ENCODE assay signal across 8 cellular contexts in genomic region chr13:50366488-50367174, GRCh38.
DNase-seq lines count a peak whose midpoint lies in the region; ATAC-seq, FAIRE-seq and TF ChIP-seq lines count a peak whose summit lies in the region.

No MANE protein-coding gene starts in this region.

- no peak overlapping the region for H3K9ac ChIP-seq in GM12878 (ENCODE audit: control insufficient read depth, insufficient read depth, low read length)

- no TSS peak for BruUV-seq in GM12878 (replicated peaks; lab: Mats Ljungman, UMichigan)

- peaks cover 6% of the 10 kb centered on the region; the same call in 2 of the 3 replicates for H3K9me3 ChIP-seq in GM12878 (replicated peaks; ENCODE audit: control insufficient read depth, insufficient read depth, low read length)
- no peaks in the 10 kb centered on the region for H3K9me3 ChIP-seq in gastroesophageal sphincter

- H4K20me1 ChIP-seq in GM12878 (ENCODE audit: control insufficient read depth, insufficient read depth), result no peaks in the 10 kb centered on the region

- CTCF ChIA-PET in GM12878 (lab: Yijun Ruan, JAX), result interaction anchor here (1.2 kb wide), 1 partner anchor 434 kb away, joined by 4 read pairs; no protein-coding TSS in a partner anchor

- H3K36me3 ChIP-seq in GM12878 (ENCODE audit: control insufficient read depth in 2 of 2, insufficient read depth in 2 of 2, low read length in 1 of 2), result no peaks in the 10 kb centered on the region
- H3K36me3 ChIP-seq in gastroesophageal sphincter, result no peaks in the 10 kb centered on the region

- SMC1A ChIA-PET in GM12878 (lab: Charles Lee; ENCODE audit: uncharacterized antibody, unreplicated experiment), result interaction anchor here (0.6 to 1.3 kb wide), 3 partner anchors 13 to 434 kb away, joined by 3 read pairs; no protein-coding TSS in a partner anchor

- ATAC-seq in GM21723 (IDR thresholded peaks at IDR 0.05; ENCODE audit: unreplicated experiment), result peak; percentile 65
- peak; percentile 90 for ATAC-seq in GM12878
- ATAC-seq in gastroesophageal sphincter, result no peak
- ATAC-seq in HG02840 (IDR thresholded peaks at IDR 0.05; ENCODE audit: low FRiP score, unreplicated experiment), result no peak

- H3K27me3 ChIP-seq in GM12878 (replicated peaks in 1 of 2; ENCODE audit: control insufficient read depth in 2 of 2, insufficient read depth in 2 of 2, low read length in 1 of 2) (peaks cover 0 to 4% of the 10 kb centered on the region in 2 experiments; a peak in 1 of 4 replicates), gastroesophageal sphincter (no peaks in the 10 kb centered on the region)

- H3K27ac ChIP-seq in GM12878 (ENCODE audit: control insufficient read depth, insufficient read depth), result no peak overlapping the region
- no peak overlapping the region for H3K27ac ChIP-seq in gastroesophageal sphincter

- no peaks in the 10 kb centered on the region for H3K79me2 ChIP-seq in GM12878 (ENCODE audit: control insufficient read depth, insufficient read depth, low read length)

- no peak overlapping the region for H2AFZ ChIP-seq in GM12878 (ENCODE audit: control insufficient read depth, low read depth, low read length)

- no peak overlapping the region for H3K4me3 ChIP-seq in GM12878
- no peak overlapping the region for H3K4me3 ChIP-seq in gastroesophageal sphincter

- H3K4me2 ChIP-seq in GM12878 (ENCODE audit: control insufficient read depth, insufficient read depth), result peak overlapping the region; percentile 24; the same call in 1 of the 2 replicates

- no peak for TF ChIP-seq RAD21 in GM12878 (IDR thresholded peaks at IDR 0.05; ENCODE audit: insufficient read depth, low read depth, low read length)

- RAD21 ChIA-PET in GM12878 (lab: Charles Lee; ENCODE audit: unreplicated experiment), result interaction anchor here (1.9 kb wide), 1 partner anchor 545 kb away, joined by 5 read pairs; no protein-coding TSS in a partner anchor

- TF ChIP-seq POLR2A in GM12878 (IDR thresholded peaks at IDR 0.05; ENCODE audit: low read depth, low read length) (no peak), gastroesophageal sphincter (IDR thresholded peaks at IDR 0.05) (no peak)

- POLR2A ChIA-PET in GM12878 (lab: Charles Lee), result interaction anchor here (0.6 kb wide), 1 partner anchor 9 kb away, joined by 3 read pairs; no protein-coding TSS in a partner anchor

- peak; percentile 49 for FAIRE-seq in GM12878 (lab: Jason Lieb, UNC)

- DNase-seq in NCI-H2196 (lab: John Stamatoyannopoulos, UW; ENCODE audit: unreplicated experiment) (peak; percentile 26), NCI-H2196 treated with DMSO at 0.1 percent for 48 hours (lab: John Stamatoyannopoulos, UW; ENCODE audit: unreplicated experiment) (no peak), MV-4-11 (lab: John Stamatoyannopoulos, UW) (peak; percentile 96), GM12878 (ENCODE audit: low read depth, low spot score) (peak; percentile 79), T1000 (lab: John Stamatoyannopoulos, UW) (no peak)

- intact Hi-C loops in GM12878 (cut with micrococcal nuclease; ENCODE audit: unreplicated experiment), result loop anchor here (2.0 to 5.0 kb wide), 4 partner anchors 122 to 546 kb away; no protein-coding TSS in a partner anchor

- in situ Hi-C loops in GM12878 (cut with MboI), result no loop called here

- TF ChIP-seq CTCF in GM12878 (IDR thresholded peaks at IDR 0.05 in 2 of 3, conservative IDR thresholded peaks at IDR 0.05 in 1 of 3; ENCODE audit: control insufficient read depth in 2 of 3, extremely low read depth in 1 of 3, insufficient read depth in 1 of 3, low read depth in 3 of 3, low read length in 3 of 3), result no peak
- no peak for TF ChIP-seq CTCF in gastroesophageal sphincter (IDR thresholded peaks at IDR 0.05)

- 16% methylated on average over 6 of the region's 6 CpGs for WGBS in GM12878 (ENCODE audit: insufficient coverage, insufficient replicate concordance, low lambda C conversion rate, missing lambda C conversion rate)
- 89 to 96% methylated on average over 4 to 5 of the region's 6 CpGs for WGBS in gastroesophageal sphincter (ENCODE audit: low coverage in 1 of 2), 2 donors

- TF ChIP-seq EP300 in GM12878 (IDR thresholded peaks at IDR 0.05; ENCODE audit: borderline replicate concordance in 1 of 2, control insufficient read depth in 1 of 2, low read depth in 2 of 2, low read length in 2 of 2) (peak in 1 of 2 experiments; percentile 80; a peak in 2 of 4 replicates), gastroesophageal sphincter (IDR thresholded peaks at IDR 0.05) (no peak)

- peaks cover 29% of the 10 kb centered on the region for H3K4me1 ChIP-seq in GM12878 (ENCODE audit: control insufficient read depth, insufficient read depth, low read length)
- H3K4me1 ChIP-seq in gastroesophageal sphincter, result no peaks in the 10 kb centered on the region

TF ChIP-seq in GM12878, 131 proteins besides CTCF, POLR2A, EP300 and RAD21 (continues in another document):
- peak; percentile 98 for TF ChIP-seq MTA3 (IDR thresholded peaks at IDR 0.05; ENCODE audit: borderline replicate concordance, low read length)
- no peak for TF ChIP-seq PAX8 (IDR thresholded peaks at IDR 0.05)
- 0 out of 2 replicates have a peak, but pooled peaks have one; percentile 20 for TF ChIP-seq BACH1 (IDR thresholded peaks at IDR 0.05; ENCODE audit: borderline replicate concordance)
- TF ChIP-seq SMARCA5 (IDR thresholded peaks at IDR 0.05), result no peak
- peak; percentile 100 for TF ChIP-seq RUNX3 (IDR thresholded peaks at IDR 0.05; ENCODE audit: low read length)
- TF ChIP-seq TCF12 (IDR thresholded peaks at IDR 0.05; ENCODE audit: low read depth, low read length), result peak; percentile 60
- 0 out of 2 replicates have a peak, but pooled peaks have one; percentile 88 for TF ChIP-seq EZH2 (IDR thresholded peaks at IDR 0.05; ENCODE audit: borderline replicate concordance, control insufficient read depth, low read depth, low read length)
- no peak for TF ChIP-seq ZNF622 (IDR thresholded peaks at IDR 0.05)
- TF ChIP-seq ELK1 (IDR thresholded peaks at IDR 0.05; ENCODE audit: low read depth, low read length), result no peak
- TF ChIP-seq RFX5 (IDR thresholded peaks at IDR 0.05; ENCODE audit: low read depth, low read length), result no peak
- 0 out of 2 replicates have a peak, but pooled peaks have one; percentile 15 for TF ChIP-seq YY1 (IDR thresholded peaks at IDR 0.05; ENCODE audit: low read depth, low read length)
- TF ChIP-seq SMC3 (IDR thresholded peaks at IDR 0.05; ENCODE audit: borderline replicate concordance, low read length), result no peak; the same call in 1 of the 2 replicates
- peak; percentile 77 for TF ChIP-seq CREB1 (IDR thresholded peaks at IDR 0.05; ENCODE audit: low read depth)
- TF ChIP-seq KAT2A (conservative IDR thresholded peaks at IDR 0.05; ENCODE audit: control insufficient read depth, low read depth, low read length), result no peak
- TF ChIP-seq E4F1 (IDR thresholded peaks at IDR 0.05; ENCODE audit: borderline replicate concordance, partially characterized antibody), result no peak
- no peak for TF ChIP-seq E2F4 (IDR thresholded peaks at IDR 0.05; ENCODE audit: low read depth, low read length)
- TF ChIP-seq DPF2 (IDR thresholded peaks at IDR 0.05), result peak; percentile 90
- no peak for TF ChIP-seq KLF5 (IDR thresholded peaks at IDR 0.05; ENCODE audit: partially characterized antibody)
- TF ChIP-seq TARDBP (IDR thresholded peaks at IDR 0.05; ENCODE audit: borderline replicate concordance), result no peak
- TF ChIP-seq SUZ12 (IDR thresholded peaks at IDR 0.05; ENCODE audit: unreplicated experiment), result no peak
- TF ChIP-seq EED (IDR thresholded peaks at IDR 0.05; ENCODE audit: low read depth), result peak; percentile 97
- TF ChIP-seq TAF1 (IDR thresholded peaks at IDR 0.05; ENCODE audit: borderline replicate concordance, low read depth, low read length), result no peak
- TF ChIP-seq NFIC (IDR thresholded peaks at IDR 0.05; ENCODE audit: low read depth, low read length), result peak; percentile 94

Comparison
In these comparisons a context has a peak if more than half of its experiments do, and no peak if none do; other contexts are left out.
1. DNase-seq: peak in NCI-H2196 (single experiment), MV-4-11 (single experiment) and GM12878 (single experiment); none in NCI-H2196 treated with DMSO at 0.1 percent for 48 hours (single experiment) and T1000 (single experiment).
2. ATAC-seq: peak in GM21723 (single experiment) and GM12878 (single experiment); none in gastroesophageal sphincter (single experiment) and HG02840 (single experiment).